12 cellular contexts compared by ENCODE assay signal in the genomic region with DNA sequence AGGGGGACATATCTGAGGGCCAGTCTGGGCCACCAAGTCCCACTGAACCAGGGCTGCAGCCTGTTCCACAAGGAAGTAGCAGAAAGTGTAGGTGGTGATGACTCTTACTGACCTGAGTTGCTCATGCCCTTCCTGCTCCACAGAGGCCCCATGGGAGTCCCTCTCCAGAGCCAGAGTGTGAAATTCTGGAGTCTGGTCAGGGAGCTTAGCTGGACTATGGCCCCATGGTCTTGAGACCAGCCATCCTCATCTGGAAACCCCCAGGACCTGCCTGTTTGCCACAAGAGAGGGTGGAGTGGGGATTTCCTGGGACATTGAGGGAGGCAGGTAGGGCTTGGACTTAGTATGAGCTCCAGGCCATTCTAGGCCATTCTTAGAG. TPM values are rescaled to one million over a fixed set of nuclear protein-coding genes. Genes with fewer than 3 reads are reported as not detected.
DNase-seq lines count a peak whose midpoint lies in the region; ATAC-seq and TF ChIP-seq lines count a peak whose summit lies in the region.
"Had no signal": no experiment of that assay in that cellular context is flagged by ENCODE, and none has a peak within 500 bp of the region (broad histone marks: within the 10 kb centered on the region; RNA-seq: fewer than 3 reads in every experiment).

No MANE protein-coding gene starts in this region.

- H3K4me3 ChIP-seq in NB4 (ENCODE audit: low read depth, low read length) (no peak overlapping the region), MG63 (no peak overlapping the region)
- H3K4me3 ChIP-seq: HAP-1 had no signal

- peaks cover 8% of the 10 kb centered on the region in 2 donors for H3K36me3 Mint-ChIP-seq in stimulated activated naive B cell treated with anti-CD40 and anti-IgM and Interleukin-4, amounts not matched to agents 10 μg/mL and 1 μg/mL and 100 μg/mL, for 72 hours

- peaks cover 24% of the 10 kb centered on the region for H3K4me1 ChIP-seq in foreskin keratinocyte

- H3K27ac Mint-ChIP-seq in stimulated activated naive B cell treated with anti-CD40 and anti-IgM and Interleukin-4, amounts not matched to agents 10 μg/mL and 1 μg/mL and 100 μg/mL, for 72 hours, result peak overlapping the region; percentile 52

- peaks cover 27 to 37% of the 10 kb centered on the region in 2 donors for H3K4me1 Mint-ChIP-seq in stimulated activated naive B cell treated with anti-CD40 and anti-IgM and Interleukin-4, amounts not matched to agents 10 μg/mL and 1 μg/mL and 100 μg/mL, for 72 hours

- H3K27me3 Mint-ChIP-seq in stimulated activated naive B cell treated with anti-CD40 and anti-IgM and Interleukin-4, amounts not matched to agents 10 μg/mL and 1 μg/mL and 100 μg/mL, for 72 hours, result no peaks in the 10 kb centered on the region

- H3K27me3 ChIP-seq in foreskin keratinocyte, result no peaks in the 10 kb centered on the region
- H3K27me3 ChIP-seq in MG63, result no peaks in the 10 kb centered on the region

- H3K36me3 ChIP-seq in MG63, result no peaks in the 10 kb centered on the region

- ATAC-seq in GM19351 (IDR thresholded peaks at IDR 0.05; ENCODE audit: unreplicated experiment) (peak; percentile 9), foreskin keratinocyte (no peak), GM21825 (IDR thresholded peaks at IDR 0.05; ENCODE audit: unreplicated experiment) (no peak)
- peak; percentile 18 to 22 for ATAC-seq in stimulated activated naive B cell treated with anti-CD40 and anti-IgM and Interleukin-4, amounts not matched to agents 10 μg/mL and 1 μg/mL and 100 μg/mL, for 72 hours (replicated peaks)

- peak; percentile 23 for DNase-seq in NB4 (ENCODE audit: low read depth)
- DNase-seq in foreskin keratinocyte, result no peak
- no peak for DNase-seq in stimulated activated naive B cell treated with anti-CD40 and anti-IgM and Interleukin-4, amounts not matched to agents 10 μg/mL and 1 μg/mL and 100 μg/mL, for 72 hours
- DNase-seq in MG63, result no peak
- DNase-seq in epidermal melanocyte (ENCODE audit: insufficient read length, low spot score), result no peak
- no peak for DNase-seq in stimulated activated CD4-positive, alpha-beta T cell treated with anti-CD3 and anti-CD28 coated beads, Interleukin-2, amount 100 ng/mL, for 24 hours
- DNase-seq: activated T-cell treated with anti-CD3 and anti-CD28 coated beads, Interleukin-2, amount 50 U/mL, for 48 hours had no signal

- TF ChIP-seq CTCF in NB4 (IDR thresholded peaks at IDR 0.05; ENCODE audit: low read depth, low read length), result no peak
- TF ChIP-seq CTCF in foreskin keratinocyte (conservative IDR thresholded peaks at IDR 0.05), result no peak

- H3K27ac ChIP-seq in foreskin keratinocyte, result peak overlapping the region; percentile 67

- H3K4me3 Mint-ChIP-seq in stimulated activated naive B cell treated with anti-CD40 and anti-IgM and Interleukin-4, amounts not matched to agents 10 μg/mL and 1 μg/mL and 100 μg/mL, for 72 hours, result peak overlapping the region; percentile 15 to 51

- no peak for TF ChIP-seq POLR2A in NB4 (IDR thresholded peaks at IDR 0.05; ENCODE audit: extremely low read depth, insufficient read length)

- no peaks in the 10 kb centered on the region for H3K9me3 Mint-ChIP-seq in stimulated activated naive B cell treated with anti-CD40 and anti-IgM and Interleukin-4, amounts not matched to agents 10 μg/mL and 1 μg/mL and 100 μg/mL, for 72 hours

- no peaks in the 10 kb centered on the region for H3K9me3 ChIP-seq in MG63
- H3K9me3 ChIP-seq: HAP-1 had no signal

RNA-seq across cellular contexts. Expression of gene SPINT1, which starts 3.0 kb away (rescaled TPM):
- total RNA-seq in foreskin keratinocyte, result 107 and 121 TPM in 2 replicates
- polyA plus RNA-seq in foreskin keratinocyte, result 112 and 117 TPM in 2 replicates
- not detected in 2 replicates for total RNA-seq in MG63 (2014; rRNA removed; shearing (Covaris generic); ENCODE audit: low replicate concordance)

RNA-seq across cellular contexts. Expression of gene PPP1R14D, which starts 18.3 kb away (rescaled TPM):
- not detected in 2 replicates for total RNA-seq in foreskin keratinocyte
- polyA plus RNA-seq in foreskin keratinocyte, result not detected in 2 replicates
- total RNA-seq in MG63 (2014; rRNA removed; shearing (Covaris generic); ENCODE audit: low replicate concordance), result not detected in 2 replicates
- total RNA-seq: mesenteric fat pad, Right ventricle myocardium superior had no signal

RNA-seq across cellular contexts. Expression of gene RHOV, which starts 27.2 kb away (rescaled TPM):
- total RNA-seq in foreskin keratinocyte, result 0.17 and 0.18 TPM in 2 replicates
- polyA plus RNA-seq in foreskin keratinocyte, result 0.37 and 0.55 TPM in 2 replicates
- 0.49 TPM in 1 of 2 replicates, not detected in the other for total RNA-seq in MG63 (2014; rRNA removed; shearing (Covaris generic); ENCODE audit: low replicate concordance)
- total RNA-seq: mesenteric fat pad, Right ventricle myocardium superior had no signal

RNA-seq across cellular contexts. Expression of gene DNAJC17, which starts 39.6 kb away (rescaled TPM):
- 46.6 and 54.4 TPM in 2 replicates for total RNA-seq in foreskin keratinocyte
- 51.3 and 59.3 TPM in 2 replicates for polyA plus RNA-seq in foreskin keratinocyte
- total RNA-seq in MG63 (2014; rRNA removed; shearing (Covaris generic); ENCODE audit: low replicate concordance), result 44.9 and 75.8 TPM in 2 replicates

RNA-seq across cellular contexts. Expression of gene ZFYVE19, which starts 39.9 kb away (rescaled TPM):
- 26.8 and 29.7 TPM in 2 replicates for total RNA-seq in foreskin keratinocyte
- 31.9 and 34.5 TPM in 2 replicates for polyA plus RNA-seq in foreskin keratinocyte
- 6.4 and 27.8 TPM in 2 replicates for total RNA-seq in MG63 (2014; rRNA removed; shearing (Covaris generic); ENCODE audit: low replicate concordance)

Comparison
In these comparisons a context has a peak if more than half of its experiments do, and no peak if none do; other contexts are left out.
1. ATAC-seq: peak in GM19351 (single experiment) and stimulated activated naive B cell treated with anti-CD40 and anti-IgM and Interleukin-4, amounts not matched to agents 10 μg/mL and 1 μg/mL and 100 μg/mL, for 72 hours (2 of 2); none in foreskin keratinocyte (single experiment) and GM21825 (single experiment).
2. RNA of gene SPINT1, which starts 3.0 kb away (total RNA-seq): 107 to 121 TPM in foreskin keratinocyte; not detected in MG63; every median in the first group is over 100 times any median in the second.